Comparison of ENCODE assay signal across 1 cellular context in genomic region chr2:153145470-153145869, GRCh38.
TF ChIP-seq lines count a peak whose summit lies in the region.

No MANE protein-coding gene starts in this region.

TF ChIP-seq in GM23338, 12 proteins besides CTCF, POLR2A, EP300 and RAD21 (continued from another document):
- TF ChIP-seq ZNF462 (CRISPR knock-in tag; IDR thresholded peaks at IDR 0.05) = no peak
- no peak for TF ChIP-seq EZH2phosphoT487 (IDR thresholded peaks at IDR 0.05; ENCODE audit: unreplicated experiment)
- no peak for TF ChIP-seq REST (IDR thresholded peaks at IDR 0.05; ENCODE audit: unreplicated experiment)
TF ChIP-seq in GM23338: peak in this region for 0.
